8 cellular contexts compared by ENCODE assay signal in the genomic region with DNA sequence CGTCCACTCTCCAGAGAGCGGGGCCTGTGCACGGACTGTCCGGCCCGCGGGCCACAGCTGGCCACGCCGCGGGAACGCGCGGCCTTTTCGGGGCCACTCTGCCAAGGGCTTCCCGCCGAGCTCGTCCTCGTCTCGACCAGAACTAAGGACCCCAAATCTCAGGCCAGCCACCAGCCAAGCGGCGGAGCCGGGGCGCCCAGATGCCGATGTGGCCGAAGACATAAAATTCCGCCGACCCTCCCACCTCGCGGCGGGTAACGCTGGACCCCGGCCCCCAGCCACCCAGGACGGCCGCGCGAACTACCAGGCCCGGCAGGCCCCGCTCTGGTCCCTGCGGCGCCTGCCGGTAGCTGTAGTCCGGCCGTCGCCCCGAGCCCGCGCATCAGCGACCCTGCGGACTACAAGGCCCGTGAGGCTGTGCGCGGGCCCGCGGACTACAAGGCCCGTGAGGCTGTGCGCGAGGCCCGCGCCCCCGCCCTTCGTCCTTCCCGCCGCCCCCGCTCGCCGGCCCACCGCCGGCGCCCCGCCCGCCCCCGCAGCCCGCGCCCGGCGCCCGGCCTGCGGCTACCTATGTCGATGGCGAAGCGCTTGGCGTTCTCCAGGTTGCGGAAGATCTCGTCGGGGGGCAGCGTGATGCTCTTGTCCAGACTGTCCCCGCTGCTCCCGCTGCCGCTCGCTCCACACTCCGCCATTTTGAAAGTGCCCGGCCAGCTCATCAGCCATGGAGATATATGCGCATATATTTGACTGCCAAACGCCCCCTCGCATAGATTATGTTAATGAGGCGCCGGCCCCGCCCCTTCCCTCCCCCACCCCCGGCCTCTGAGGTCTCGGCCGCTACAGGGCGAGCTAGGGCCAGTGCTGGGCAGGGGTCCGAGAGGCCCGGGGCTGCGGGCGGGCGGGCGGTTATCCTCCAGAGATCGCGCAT. TPM values are rescaled to one million over a fixed set of nuclear protein-coding genes. Genes with fewer than 3 reads are reported as not detected.
DNase-seq lines count a peak whose midpoint lies in the region; ATAC-seq and TF ChIP-seq lines count a peak whose summit lies in the region.

A gene (minus strand): TSS at position 701 of the 928 bp plus-strand sequence. CDS start 9 bp downstream, at position 692.

- H3K27ac Mint-ChIP-seq in activated T-helper 2 cell treated with anti-CD3 and anti-CD28 coated beads, Interferon-gamma antibody, Interleukin-2, Interleukin-4, amounts not matched to agents 10 μg/mL and 5 μg/mL and 100 μg/mL, durations not matched to agents 14 hours and 24 hours and 36 hours: peak within 1 kb of the TSS; percentile 93
- peak within 1 kb of the TSS; percentile 96 to 99 (median 96) for H3K27ac Mint-ChIP-seq in nephron
- peak within 1 kb of the TSS; percentile 93 for H3K27ac Mint-ChIP-seq in stimulated activated naive CD8-positive, alpha-beta T cell treated with anti-CD3 and anti-CD28 coated beads, Interleukin-15, Interleukin-2, amounts not matched to agents 100 ng/mL and 50 ng/mL, for 24 hours

- peaks cover 6% of the 10 kb centered on the region for H3K36me3 ChIP-seq in RWPE2 (ENCODE audit: low read depth)

- H3K27me3 ChIP-seq in RWPE2 (ENCODE audit: insufficient read depth, poor library complexity, severe bottlenecking): no peaks in the 10 kb centered on the region

- H3K4me1 ChIP-seq in RWPE2 (ENCODE audit: insufficient read depth, poor library complexity, severe bottlenecking): peaks cover 28% of the 10 kb centered on the region

- intact Hi-C loops in activated T-helper 2 cell treated with anti-CD3 and anti-CD28 coated beads, Interferon-gamma antibody, Interleukin-2, Interleukin-4, amounts not matched to agents 10 μg/mL and 5 μg/mL and 100 μg/mL, durations not matched to agents 14 hours and 24 hours and 36 hours (cut with micrococcal nuclease): loop anchor here (1.0 to 10.0 kb wide), 7 partner anchors 21 to 394 kb away; a partner anchor contains a TSS

- peak; percentile 82 for DNase-seq in DMS79 (lab: John Stamatoyannopoulos, UW)
- peak; percentile 83 for DNase-seq in Jurkat, Clone E6-1 (ENCODE audit: low read depth, low spot score)
- DNase-seq in RWPE2 (ENCODE audit: low spot score): peak; percentile 94
- DNase-seq in activated T-helper 2 cell treated with anti-CD3 and anti-CD28 coated beads, Interferon-gamma antibody, Interleukin-2, Interleukin-4, amounts not matched to agents 10 μg/mL and 5 μg/mL and 100 μg/mL, durations not matched to agents 14 hours and 24 hours and 36 hours (ENCODE audit: low spot score): peak; percentile 85
- DNase-seq in fibroblast of peridontal ligament (ENCODE audit: extremely low read depth): peak; percentile 86

- peak within 1 kb of the TSS; percentile 65 for H3K27ac ChIP-seq in RWPE2 (ENCODE audit: poor library complexity, severe bottlenecking)

- peaks cover 15% of the 10 kb centered on the region for H3K36me3 Mint-ChIP-seq in activated T-helper 2 cell treated with anti-CD3 and anti-CD28 coated beads, Interferon-gamma antibody, Interleukin-2, Interleukin-4, amounts not matched to agents 10 μg/mL and 5 μg/mL and 100 μg/mL, durations not matched to agents 14 hours and 24 hours and 36 hours (ENCODE audit: low read depth)
- H3K36me3 Mint-ChIP-seq in nephron (ENCODE audit: low read depth): peaks cover 10% of the 10 kb centered on the region
- peaks cover under 1% of the 10 kb centered on the region for H3K36me3 Mint-ChIP-seq in stimulated activated naive CD8-positive, alpha-beta T cell treated with anti-CD3 and anti-CD28 coated beads, Interleukin-15, Interleukin-2, amounts not matched to agents 100 ng/mL and 50 ng/mL, for 24 hours (ENCODE audit: low read depth)

- no peaks in the 10 kb centered on the region for H3K9me3 Mint-ChIP-seq in activated T-helper 2 cell treated with anti-CD3 and anti-CD28 coated beads, Interferon-gamma antibody, Interleukin-2, Interleukin-4, amounts not matched to agents 10 μg/mL and 5 μg/mL and 100 μg/mL, durations not matched to agents 14 hours and 24 hours and 36 hours
- H3K9me3 Mint-ChIP-seq in nephron: no peaks in the 10 kb centered on the region
- no peaks in the 10 kb centered on the region for H3K9me3 Mint-ChIP-seq in stimulated activated naive CD8-positive, alpha-beta T cell treated with anti-CD3 and anti-CD28 coated beads, Interleukin-15, Interleukin-2, amounts not matched to agents 100 ng/mL and 50 ng/mL, for 24 hours

- no peak for TF ChIP-seq CTCF in RWPE2 (IDR thresholded peaks at IDR 0.05; ENCODE audit: poor library complexity, severe bottlenecking)
- peak in 2 of 3 experiments; percentile 19 to 21 for TF ChIP-seq CTCF in nephron (IDR thresholded peaks at IDR 0.05; ENCODE audit: unreplicated experiment in 3 of 3)

- peak within 1 kb of the TSS; percentile 91 for H3K4me3 Mint-ChIP-seq in activated T-helper 2 cell treated with anti-CD3 and anti-CD28 coated beads, Interferon-gamma antibody, Interleukin-2, Interleukin-4, amounts not matched to agents 10 μg/mL and 5 μg/mL and 100 μg/mL, durations not matched to agents 14 hours and 24 hours and 36 hours (ENCODE audit: low read depth)
- H3K4me3 Mint-ChIP-seq in nephron: peak within 1 kb of the TSS; percentile 90 to 99 (median 97)
- peak within 1 kb of the TSS; percentile 85 for H3K4me3 Mint-ChIP-seq in stimulated activated naive CD8-positive, alpha-beta T cell treated with anti-CD3 and anti-CD28 coated beads, Interleukin-15, Interleukin-2, amounts not matched to agents 100 ng/mL and 50 ng/mL, for 24 hours

- ATAC-seq in GM21576 (IDR thresholded peaks at IDR 0.05; ENCODE audit: unreplicated experiment) (peak; percentile 77), RWPE2 (ENCODE audit: low read depth) (peak; percentile 87)

- no peaks in the 10 kb centered on the region for H3K9me3 ChIP-seq in RWPE2 (ENCODE audit: severe bottlenecking)

- H3K4me3 ChIP-seq in Jurkat, Clone E6-1 (ENCODE audit: low read length): peak within 1 kb of the TSS; percentile 81
- peak within 1 kb of the TSS; percentile 68 for H3K4me3 ChIP-seq in RWPE2 (ENCODE audit: severe bottlenecking)

- peaks cover 31% of the 10 kb centered on the region for H3K4me1 Mint-ChIP-seq in activated T-helper 2 cell treated with anti-CD3 and anti-CD28 coated beads, Interferon-gamma antibody, Interleukin-2, Interleukin-4, amounts not matched to agents 10 μg/mL and 5 μg/mL and 100 μg/mL, durations not matched to agents 14 hours and 24 hours and 36 hours (ENCODE audit: low read depth)
- H3K4me1 Mint-ChIP-seq in nephron: peaks cover 36% of the 10 kb centered on the region
- H3K4me1 Mint-ChIP-seq in stimulated activated naive CD8-positive, alpha-beta T cell treated with anti-CD3 and anti-CD28 coated beads, Interleukin-15, Interleukin-2, amounts not matched to agents 100 ng/mL and 50 ng/mL, for 24 hours (ENCODE audit: low read depth): peaks cover 50% of the 10 kb centered on the region

- H3K27me3 Mint-ChIP-seq in activated T-helper 2 cell treated with anti-CD3 and anti-CD28 coated beads, Interferon-gamma antibody, Interleukin-2, Interleukin-4, amounts not matched to agents 10 μg/mL and 5 μg/mL and 100 μg/mL, durations not matched to agents 14 hours and 24 hours and 36 hours (ENCODE audit: low read depth): peaks cover 18% of the 10 kb centered on the region
- peaks cover 41% of the 10 kb centered on the region for H3K27me3 Mint-ChIP-seq in nephron (ENCODE audit: low read depth)
- H3K27me3 Mint-ChIP-seq in stimulated activated naive CD8-positive, alpha-beta T cell treated with anti-CD3 and anti-CD28 coated beads, Interleukin-15, Interleukin-2, amounts not matched to agents 100 ng/mL and 50 ng/mL, for 24 hours: peaks cover 5% of the 10 kb centered on the region

RNA-seq across cellular contexts. Expression of the gene that starts here (rescaled TPM):
- polyA plus RNA-seq in Jurkat, Clone E6-1 (2012; ENCODE audit: insufficient read depth, insufficient read length): 33.1 TPM
- 49.1 and 52.2 TPM in 2 replicates for total RNA-seq in activated T-helper 2 cell treated with anti-CD3 and anti-CD28 coated beads, Interferon-gamma antibody, Interleukin-2, Interleukin-4, amounts not matched to agents 10 μg/mL and 5 μg/mL and 100 μg/mL, durations not matched to agents 14 hours and 24 hours and 36 hours

Comparison
In these comparisons a context has a peak if more than half of its experiments do, and no peak if none do; other contexts are left out.
1. Peak in every context shown above with its lines: DNase-seq, ATAC-seq, H3K4me3 ChIP-seq and H3K27ac ChIP-seq.